Comparison of ENCODE assay signal across 1 cellular context in genomic region chr16:57510016-57510871, GRCh38.
A peak's percentile ranks its signal among the peaks of the same experiment; 100 is the strongest.
TF ChIP-seq lines count a peak whose summit lies in the region.

No MANE protein-coding gene starts in this region.

TF ChIP-seq in HepG2, 621 proteins besides CTCF, POLR2A, EP300 and RAD21 (continued from another document):
- no peak for TF ChIP-seq PRDM4 (CRISPR knock-in tag; IDR thresholded peaks at IDR 0.05; ENCODE audit: borderline replicate concordance)
- no peak for TF ChIP-seq ZSCAN30 (CRISPR knock-in tag; IDR thresholded peaks at IDR 0.05)
- TF ChIP-seq ZNF615 (CRISPR knock-in tag; IDR thresholded peaks at IDR 0.05; ENCODE audit: borderline replicate concordance), result no peak
- 0 out of 2 replicates have a peak, but pooled peaks have one; percentile 34 for TF ChIP-seq ZNF563 (CRISPR knock-in tag; IDR thresholded peaks at IDR 0.05)
- no peak for TF ChIP-seq ZBTB7A (CRISPR knock-in tag; IDR thresholded peaks at IDR 0.05)
- TF ChIP-seq ZNF446 (CRISPR knock-in tag; IDR thresholded peaks at IDR 0.05), result peak; percentile 64; the same call in 1 of the 2 replicates
- no peak for TF ChIP-seq ZNF746 (CRISPR knock-in tag; IDR thresholded peaks at IDR 0.05)
- no peak for TF ChIP-seq ZNF644 (CRISPR knock-in tag; IDR thresholded peaks at IDR 0.05; ENCODE audit: low read depth)
- peak; percentile 59 for TF ChIP-seq ZNF687 (CRISPR knock-in tag; IDR thresholded peaks at IDR 0.05)
- no peak for TF ChIP-seq ZNF44 (CRISPR knock-in tag; IDR thresholded peaks at IDR 0.05)
- TF ChIP-seq CHCHD3 (CRISPR knock-in tag; IDR thresholded peaks at IDR 0.05), result no peak
- no peak for TF ChIP-seq CCDC6 (CRISPR knock-in tag; IDR thresholded peaks at IDR 0.05)
- no peak for TF ChIP-seq SMC3 (IDR thresholded peaks at IDR 0.05; ENCODE audit: low read length)
- no peak for TF ChIP-seq AGO1 (IDR thresholded peaks at IDR 0.05; ENCODE audit: low read depth, low read length, poor library complexity, severe bottlenecking)
- TF ChIP-seq HDAC1 (CRISPR knock-in tag; IDR thresholded peaks at IDR 0.05), result no peak
- TF ChIP-seq ZNF7 (CRISPR knock-in tag; IDR thresholded peaks at IDR 0.05), result no peak
- TF ChIP-seq ZNF207 (IDR thresholded peaks at IDR 0.05; ENCODE audit: borderline replicate concordance), result no peak
- TF ChIP-seq ZNF354B (CRISPR knock-in tag; IDR thresholded peaks at IDR 0.05), result no peak
- TF ChIP-seq ZNF816 (CRISPR knock-in tag; IDR thresholded peaks at IDR 0.05; ENCODE audit: borderline replicate concordance), result no peak
- no peak for TF ChIP-seq HDAC2 (CRISPR knock-in tag; IDR thresholded peaks at IDR 0.05)
- no peak for TF ChIP-seq ZNF431 (CRISPR knock-in tag; IDR thresholded peaks at IDR 0.05; ENCODE audit: borderline replicate concordance, low read depth)
- no peak for TF ChIP-seq ZNF614 (CRISPR knock-in tag; IDR thresholded peaks at IDR 0.05; ENCODE audit: borderline replicate concordance)
- TF ChIP-seq ZBTB26 (CRISPR knock-in tag; IDR thresholded peaks at IDR 0.05; ENCODE audit: borderline replicate concordance), result no peak
- no peak for TF ChIP-seq ZNF34 (CRISPR knock-in tag; IDR thresholded peaks at IDR 0.05; ENCODE audit: borderline replicate concordance)
- no peak for TF ChIP-seq MYPOP (CRISPR knock-in tag; IDR thresholded peaks at IDR 0.05)
- TF ChIP-seq JUND (CRISPR knock-in tag; IDR thresholded peaks at IDR 0.05), result no peak
- TF ChIP-seq NFE2L2 (IDR thresholded peaks at IDR 0.05; ENCODE audit: low read length), result no peak
- no peak for TF ChIP-seq DR1 (CRISPR knock-in tag; IDR thresholded peaks at IDR 0.05)
- no peak for TF ChIP-seq ZNF841 (CRISPR knock-in tag; IDR thresholded peaks at IDR 0.05; ENCODE audit: borderline replicate concordance)
- no peak for TF ChIP-seq KLF6 (CRISPR knock-in tag; IDR thresholded peaks at IDR 0.05)
- no peak for TF ChIP-seq TAF1 (CRISPR knock-in tag; IDR thresholded peaks at IDR 0.05)
- TF ChIP-seq YEATS2 (CRISPR knock-in tag; IDR thresholded peaks at IDR 0.05; ENCODE audit: borderline replicate concordance), result no peak
- TF ChIP-seq MAX (IDR thresholded peaks at IDR 0.05), result no peak
- 0 out of 2 replicates have a peak, but pooled peaks have one; percentile 41 for TF ChIP-seq ZFP90 (CRISPR knock-in tag; IDR thresholded peaks at IDR 0.05; ENCODE audit: borderline replicate concordance)
- no peak for TF ChIP-seq MAFG (CRISPR knock-in tag; IDR thresholded peaks at IDR 0.05)
- TF ChIP-seq TIGD3 (CRISPR knock-in tag; IDR thresholded peaks at IDR 0.05; ENCODE audit: borderline replicate concordance), result no peak
- no peak for TF ChIP-seq YY1 (IDR thresholded peaks at IDR 0.05; ENCODE audit: insufficient read depth, insufficient replicate concordance, low read depth, low read length)
- no peak for TF ChIP-seq ZNF83 (CRISPR knock-in tag; IDR thresholded peaks at IDR 0.05; ENCODE audit: borderline replicate concordance)
- TF ChIP-seq PHF8 (CRISPR knock-in tag; IDR thresholded peaks at IDR 0.05), result peak; percentile 10; the same call in 1 of the 2 replicates
- TF ChIP-seq NFYC (CRISPR knock-in tag; IDR thresholded peaks at IDR 0.05), result no peak
- TF ChIP-seq SRF (IDR thresholded peaks at IDR 0.05; ENCODE audit: low read depth, low read length), result no peak
- TF ChIP-seq TBX2 (CRISPR knock-in tag; IDR thresholded peaks at IDR 0.05; ENCODE audit: borderline replicate concordance), result no peak; the same call in 1 of the 2 replicates
- TF ChIP-seq ZNF276 (CRISPR knock-in tag; IDR thresholded peaks at IDR 0.05; ENCODE audit: low read depth), result no peak
- 0 out of 2 replicates have a peak, but pooled peaks have one; percentile 24 for TF ChIP-seq ZNF274 (CRISPR knock-in tag; IDR thresholded peaks at IDR 0.05)
- no peak for TF ChIP-seq USF2 (IDR thresholded peaks at IDR 0.05; ENCODE audit: low read depth, low read length)
- no peak for TF ChIP-seq USF2 (CRISPR knock-in tag; IDR thresholded peaks at IDR 0.05; ENCODE audit: borderline replicate concordance)
- peak; percentile 33; the same call in 1 of the 2 replicates for TF ChIP-seq ARID4A (CRISPR knock-in tag; IDR thresholded peaks at IDR 0.05; ENCODE audit: borderline replicate concordance)
- no peak for TF ChIP-seq NRL (CRISPR knock-in tag; IDR thresholded peaks at IDR 0.05; ENCODE audit: borderline replicate concordance)
- no peak for TF ChIP-seq ZNF792 (CRISPR knock-in tag; IDR thresholded peaks at IDR 0.05)
TF ChIP-seq in HepG2: peak in this region for 30.
